ENCODE assay signal across 17 cellular contexts in the genomic region with DNA sequence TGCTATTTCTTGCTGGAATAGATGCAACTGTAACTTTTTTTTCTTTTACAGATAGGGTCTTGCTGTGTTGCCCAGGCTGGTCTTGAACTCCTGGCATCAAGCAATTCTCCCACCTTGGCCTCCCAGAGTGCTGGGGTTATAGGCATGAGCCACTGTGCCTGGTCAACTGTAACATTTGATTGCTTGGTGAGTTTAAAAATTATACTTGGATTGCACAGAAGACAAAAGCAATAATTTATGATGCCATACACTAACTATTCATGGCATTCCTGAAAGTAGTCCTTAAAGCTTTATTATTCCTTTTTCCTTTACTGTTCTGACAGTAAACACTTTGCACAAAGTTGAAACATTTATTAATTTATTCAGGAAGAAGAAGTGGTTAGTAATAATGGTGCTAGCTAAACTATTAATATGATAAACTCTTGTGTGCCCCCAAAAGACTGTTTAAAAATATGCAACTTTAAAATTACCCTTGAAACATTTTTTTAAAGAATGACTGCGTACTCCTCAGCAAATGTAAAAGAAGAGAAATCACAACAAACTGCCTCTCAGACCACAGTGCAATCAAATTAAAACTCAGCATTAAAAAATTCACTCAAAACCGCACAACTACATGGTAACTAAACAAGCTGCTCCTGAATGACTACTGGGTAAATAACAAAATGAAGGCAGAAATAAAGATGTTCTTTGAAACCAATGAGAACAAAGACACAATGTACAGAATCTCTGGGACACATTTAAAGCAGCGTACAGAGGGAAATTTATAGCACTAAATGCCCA. TPM values are rescaled to one million over a fixed set of nuclear protein-coding genes. Genes with fewer than 3 reads are reported as not detected.
"Had no signal": no experiment of that assay in that cellular context is flagged by ENCODE, and none has a peak within 500 bp of the region (broad histone marks: within the 10 kb centered on the region; RNA-seq: fewer than 3 reads in every experiment).

No MANE protein-coding gene starts in this region.

- H3K36me3 Mint-ChIP-seq: activated CD4-positive, alpha-beta memory T cell treated with anti-CD3 and anti-CD28 coated beads for 36 hours; activated naive CD8-positive, alpha-beta T cell treated with anti-CD3 and anti-CD28 coated beads for 36 hours; naive thymus-derived CD8-positive, alpha-beta T cell had no signal

- FAIRE-seq: kidney had no signal

- H3K27ac ChIP-seq: body of pancreas, ovary, psoas muscle had no signal

- H3K4me1 Mint-ChIP-seq: activated naive CD8-positive, alpha-beta T cell treated with anti-CD3 and anti-CD28 coated beads for 36 hours; activated T-helper 17 cell treated with anti-CD3 and anti-CD28 coated beads, Interleukin-2, amount 50 U/mL, for 72 hours; naive thymus-derived CD8-positive, alpha-beta T cell had no signal

- ATAC-seq: activated T-helper 17 cell treated with anti-CD3 and anti-CD28 coated beads, Interleukin-2, amount 50 U/mL, for 72 hours; body of pancreas; naive thymus-derived CD8-positive, alpha-beta T cell; psoas muscle had no signal

- H3K36me3 ChIP-seq: ovary, sigmoid colon had no signal

- H3K9me3 ChIP-seq: body of pancreas, ovary, psoas muscle, sigmoid colon had no signal

- H3K27me3 ChIP-seq: body of pancreas, ovary, sigmoid colon had no signal

- DNase-seq: activated CD4-positive, alpha-beta memory T cell treated with anti-CD3 and anti-CD28 coated beads for 36 hours; activated CD4-positive, alpha-beta T cell treated with anti-CD3 and anti-CD28 coated beads for 4 hours; activated naive CD4-positive, alpha-beta T cell; activated naive CD8-positive, alpha-beta T cell treated with anti-CD3 and anti-CD28 coated beads for 36 hours; body of pancreas; foreskin melanocyte; glutamatergic neuron; kidney; naive thymus-derived CD8-positive, alpha-beta T cell; ovary; psoas muscle; sigmoid colon; stimulated activated CD4-positive, alpha-beta T cell treated with anti-CD3 and anti-CD28 coated beads, Interleukin-4, amount 100 ng/mL, for 4 hours; stimulated activated naive CD4-positive, alpha-beta T cell; SW 1271; T-helper 2 cell had no signal

- H3K4me3 Mint-ChIP-seq: activated CD4-positive, alpha-beta memory T cell treated with anti-CD3 and anti-CD28 coated beads for 36 hours; activated naive CD8-positive, alpha-beta T cell treated with anti-CD3 and anti-CD28 coated beads for 36 hours; activated T-helper 17 cell treated with anti-CD3 and anti-CD28 coated beads, Interleukin-2, amount 50 U/mL, for 72 hours; naive thymus-derived CD8-positive, alpha-beta T cell had no signal

- H3K27ac Mint-ChIP-seq: activated CD4-positive, alpha-beta memory T cell treated with anti-CD3 and anti-CD28 coated beads for 36 hours; activated naive CD8-positive, alpha-beta T cell treated with anti-CD3 and anti-CD28 coated beads for 36 hours; activated T-helper 17 cell treated with anti-CD3 and anti-CD28 coated beads, Interleukin-2, amount 50 U/mL, for 72 hours had no signal

- H3K4me1 ChIP-seq: body of pancreas, psoas muscle, sigmoid colon had no signal

- H3K4me3 ChIP-seq: body of pancreas, ovary, sigmoid colon had no signal

- H3K9me3 Mint-ChIP-seq: activated CD4-positive, alpha-beta memory T cell treated with anti-CD3 and anti-CD28 coated beads for 36 hours; activated T-helper 17 cell treated with anti-CD3 and anti-CD28 coated beads, Interleukin-2, amount 50 U/mL, for 72 hours had no signal

RNA-seq across cellular contexts. Expression of a gene that starts 8.3 kb away (rescaled TPM):
- total RNA-seq: activated CD4-positive, alpha-beta memory T cell treated with anti-CD3 and anti-CD28 coated beads for 36 hours; activated naive CD8-positive, alpha-beta T cell treated with anti-CD3 and anti-CD28 coated beads for 36 hours; naive thymus-derived CD8-positive, alpha-beta T cell had no signal
- polyA plus RNA-seq: naive thymus-derived CD8-positive, alpha-beta T cell had no signal
